In the genomic region with DNA sequence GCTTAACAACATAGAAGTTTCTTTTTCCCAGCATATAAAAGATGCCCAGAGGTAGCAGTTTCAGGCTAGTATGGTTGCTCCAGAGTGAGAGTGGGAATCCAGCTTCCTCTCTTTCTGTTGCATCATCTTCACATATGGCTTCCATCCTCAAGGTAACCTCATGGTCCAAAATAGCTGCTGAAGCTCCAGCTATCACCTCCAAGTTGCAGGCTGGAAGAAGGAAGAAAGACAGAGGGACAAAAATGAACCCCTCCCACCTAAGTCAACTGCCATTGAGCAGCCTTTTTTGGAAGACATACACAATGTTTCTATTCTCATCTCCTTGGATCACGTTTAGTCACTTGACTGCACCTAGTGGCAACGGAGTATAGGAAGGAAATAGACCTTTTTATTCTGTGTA, we compare ENCODE assay signal across 13 cellular contexts.
"Had no signal": no experiment of that assay in that cellular context is flagged by ENCODE, and none has a peak within 500 bp of the region (broad histone marks: within the 10 kb centered on the region; RNA-seq: fewer than 3 reads in every experiment).

No MANE protein-coding gene starts in this region.

- H3K4me3 Mint-ChIP-seq: activated CD4-positive, alpha-beta memory T cell treated with anti-CD3 and anti-CD28 coated beads, Interleukin-2, amount 10 ng/mL, durations not matched to agents 7 days and 5 days; activated T-cell treated with anti-CD3 and anti-CD28 coated beads, Interleukin-2, amount 50 U/mL, for 24 hours; mesothelial cell of epicardium had no signal

- H3K36me3 Mint-ChIP-seq: mesothelial cell of epicardium had no signal

- H3K4me3 ChIP-seq: gastroesophageal sphincter, heart right ventricle, lung had no signal

- H3K36me3 ChIP-seq: gastroesophageal sphincter had no signal

- DNase-seq: activated CD4-positive, alpha-beta memory T cell treated with anti-CD3 and anti-CD28 coated beads, Interleukin-2, amount 10 ng/mL, durations not matched to agents 7 days and 5 days; activated CD4-positive, alpha-beta T cell treated with anti-CD3 and anti-CD28 coated beads for 1 hour; activated naive CD4-positive, alpha-beta T cell treated with anti-CD3 and anti-CD28 coated beads, Interleukin-2, amount 50 U/mL, for 16 hours; activated T-cell treated with anti-CD3 and anti-CD28 coated beads, Interleukin-2, amount 50 U/mL, for 24 hours; heart right ventricle; left colon; stimulated activated CD4-positive, alpha-beta T cell treated with anti-CD3 and anti-CD28 coated beads, Interleukin-12 subunit alpha, Interleukin-12 subunit beta, amount 100 ng/mL, for 4 hours; stimulated activated CD4-positive, alpha-beta T cell treated with anti-CD3 and anti-CD28 coated beads, Interleukin-2, amount 100 ng/mL, for 24 hours; T-helper 2 cell had no signal

- H3K4me1 ChIP-seq: parathyroid adenoma had no signal

- H3K27ac ChIP-seq: gastroesophageal sphincter, heart right ventricle, parathyroid adenoma had no signal

- H3K27ac Mint-ChIP-seq: activated CD4-positive, alpha-beta memory T cell treated with anti-CD3 and anti-CD28 coated beads, Interleukin-2, amount 10 ng/mL, durations not matched to agents 7 days and 5 days; activated T-cell treated with anti-CD3 and anti-CD28 coated beads, Interleukin-2, amount 50 U/mL, for 24 hours; mesothelial cell of epicardium had no signal

- H3K9me3 Mint-ChIP-seq: activated CD4-positive, alpha-beta memory T cell treated with anti-CD3 and anti-CD28 coated beads, Interleukin-2, amount 10 ng/mL, durations not matched to agents 7 days and 5 days; activated T-cell treated with anti-CD3 and anti-CD28 coated beads, Interleukin-2, amount 50 U/mL, for 24 hours had no signal

- ATAC-seq: gastroesophageal sphincter, heart right ventricle, left colon had no signal
